Comparison of ENCODE assay signal across 13 cellular contexts in the genomic region with DNA sequence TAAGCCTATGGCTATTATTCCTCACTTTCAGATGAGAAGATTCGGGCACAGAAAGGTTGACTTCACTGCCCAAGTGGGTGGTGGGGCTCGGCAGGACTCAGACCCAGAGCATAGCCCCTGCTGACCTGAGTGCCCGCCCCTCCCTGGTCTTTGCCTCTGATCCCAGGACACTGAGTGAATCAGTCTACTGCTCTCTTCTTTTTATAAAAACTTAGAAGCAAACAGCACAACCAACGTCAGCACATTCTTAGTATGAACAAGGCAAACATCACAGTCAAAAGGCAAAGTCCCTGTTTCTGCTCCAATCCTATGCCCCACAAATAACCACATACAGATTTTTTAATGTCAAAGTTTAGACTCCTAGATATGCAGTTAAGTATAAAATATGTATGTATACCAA.
DNase-seq lines count a peak whose midpoint lies in the region; ATAC-seq and TF ChIP-seq lines count a peak whose summit lies in the region.
"Had no signal": no experiment of that assay in that cellular context is flagged by ENCODE, and none has a peak within 500 bp of the region (broad histone marks: within the 10 kb centered on the region; RNA-seq: fewer than 3 reads in every experiment).

No MANE protein-coding gene starts in this region.

- H3K36me3 Mint-ChIP-seq in progenitor cell of endocrine pancreas (ENCODE audit: insufficient read depth): peaks cover 23% of the 10 kb centered on the region
- peaks cover 6% of the 10 kb centered on the region for H3K36me3 Mint-ChIP-seq in stimulated activated memory B cell treated with anti-CD40 and anti-IgM and Interleukin-4, amounts not matched to agents 10 μg/mL and 1 μg/mL and 100 μg/mL, for 72 hours

- H3K9me3 Mint-ChIP-seq in progenitor cell of endocrine pancreas (ENCODE audit: low read depth): no peaks in the 10 kb centered on the region
- H3K9me3 Mint-ChIP-seq in stimulated activated memory B cell treated with anti-CD40 and anti-IgM and Interleukin-4, amounts not matched to agents 10 μg/mL and 1 μg/mL and 100 μg/mL, for 72 hours: peaks cover 2% of the 10 kb centered on the region
- H3K9me3 Mint-ChIP-seq: activated T-cell treated with anti-CD3 and anti-CD28 coated beads, Interleukin-2, amount 50 U/mL, for 72 hours had no signal

- H3K4me1 ChIP-seq in adipocyte (ENCODE audit: control insufficient read depth, insufficient read depth, low read length): peaks cover 27% of the 10 kb centered on the region
- peaks cover 12% of the 10 kb centered on the region for H3K4me1 ChIP-seq in iPS-20b (ENCODE audit: insufficient read depth, low read length)

- H3K27me3 ChIP-seq in adipocyte (replicated peaks; ENCODE audit: control insufficient read depth, insufficient read depth, low read length) (no peaks in the 10 kb centered on the region), iPS-20b (ENCODE audit: insufficient read depth, low read length) (no peaks in the 10 kb centered on the region)
- H3K27me3 ChIP-seq: ovary, upper lobe of left lung had no signal

- ATAC-seq in GM21529 (IDR thresholded peaks at IDR 0.05; ENCODE audit: unreplicated experiment): no peak
- no peak for ATAC-seq in stimulated activated memory B cell treated with anti-CD40 and anti-IgM and Interleukin-4, amounts not matched to agents 10 μg/mL and 1 μg/mL and 100 μg/mL, for 72 hours
- ATAC-seq in HG02571 (IDR thresholded peaks at IDR 0.05; ENCODE audit: unreplicated experiment): no peak
- ATAC-seq: activated T-cell treated with anti-CD3 and anti-CD28 coated beads, Interleukin-2, amount 50 U/mL, for 72 hours had no signal

- H3K27ac Mint-ChIP-seq in progenitor cell of endocrine pancreas: peak overlapping the region; percentile 76
- H3K27ac Mint-ChIP-seq in stimulated activated memory B cell treated with anti-CD40 and anti-IgM and Interleukin-4, amounts not matched to agents 10 μg/mL and 1 μg/mL and 100 μg/mL, for 72 hours: no peak overlapping the region
- H3K27ac Mint-ChIP-seq: activated T-cell treated with anti-CD3 and anti-CD28 coated beads, Interleukin-2, amount 50 U/mL, for 72 hours had no signal

- H3K36me3 ChIP-seq in adipocyte (ENCODE audit: control insufficient read depth, insufficient read depth, low read length, severe bottlenecking) (peaks cover 35% of the 10 kb centered on the region), iPS-20b (ENCODE audit: insufficient read depth, low read depth, low read length) (peaks cover 6% of the 10 kb centered on the region; the same call in 1 of the 2 replicates)
- H3K36me3 ChIP-seq: ovary had no signal

- H3K9me3 ChIP-seq in adipocyte (ENCODE audit: control insufficient read depth, low read length): no peaks in the 10 kb centered on the region
- no peaks in the 10 kb centered on the region for H3K9me3 ChIP-seq in iPS-20b (ENCODE audit: insufficient read depth, low read depth, low read length)
- H3K9me3 ChIP-seq: ovary, upper lobe of left lung had no signal

- TF ChIP-seq CTCF in progenitor cell of endocrine pancreas (IDR thresholded peaks at IDR 0.05; ENCODE audit: unreplicated experiment): no peak

- no peak overlapping the region for H3K9ac ChIP-seq in adipocyte (ENCODE audit: low read length)
- H3K9ac ChIP-seq in iPS-20b (ENCODE audit: low read depth, low read length): peak overlapping the region; percentile 24; the same call in 1 of the 2 replicates

- no peak overlapping the region for H3K27ac ChIP-seq in iPS-20b (ENCODE audit: low read length)
- H3K27ac ChIP-seq: upper lobe of left lung had no signal

- H3K4me3 ChIP-seq in adipocyte (ENCODE audit: low read length) (no peak overlapping the region), iPS-20b (ENCODE audit: low read length) (no peak overlapping the region)
- H3K4me3 ChIP-seq: ovary, upper lobe of left lung had no signal

- H3K27me3 Mint-ChIP-seq in progenitor cell of endocrine pancreas: no peaks in the 10 kb centered on the region
- H3K27me3 Mint-ChIP-seq in stimulated activated memory B cell treated with anti-CD40 and anti-IgM and Interleukin-4, amounts not matched to agents 10 μg/mL and 1 μg/mL and 100 μg/mL, for 72 hours: no peaks in the 10 kb centered on the region

- peaks cover 16% of the 10 kb centered on the region for H3K4me1 Mint-ChIP-seq in progenitor cell of endocrine pancreas (ENCODE audit: low read depth)
- no peaks in the 10 kb centered on the region for H3K4me1 Mint-ChIP-seq in stimulated activated memory B cell treated with anti-CD40 and anti-IgM and Interleukin-4, amounts not matched to agents 10 μg/mL and 1 μg/mL and 100 μg/mL, for 72 hours

- DNase-seq in AG20443 (ENCODE audit: low spot score) (peak; percentile 29), adipocyte (ENCODE audit: low read depth) (peak; percentile 56), progenitor cell of endocrine pancreas (ENCODE audit: low spot score, unreplicated experiment) (no peak), NCI-H187 treated with DMSO at 0.1 percent for 48 hours (lab: John Stamatoyannopoulos, UW) (no peak)
- DNase-seq: activated CD4-positive, CD25-positive, alpha-beta regulatory T cell treated with anti-CD3 and anti-CD28 coated beads, Interleukin-2, amount 50 U/mL, for 72 hours; activated T-cell treated with anti-CD3 and anti-CD28 coated beads, Interleukin-2, amount 50 U/mL, for 72 hours; NCI-H526 treated with DMSO at 0.1 percent for 48 hours had no signal

- no peak overlapping the region for H3K4me3 Mint-ChIP-seq in progenitor cell of endocrine pancreas (ENCODE audit: low read depth)
- no peak overlapping the region for H3K4me3 Mint-ChIP-seq in stimulated activated memory B cell treated with anti-CD40 and anti-IgM and Interleukin-4, amounts not matched to agents 10 μg/mL and 1 μg/mL and 100 μg/mL, for 72 hours
- H3K4me3 Mint-ChIP-seq: activated T-cell treated with anti-CD3 and anti-CD28 coated beads, Interleukin-2, amount 50 U/mL, for 72 hours had no signal

Comparison
In these comparisons a context has a peak if more than half of its experiments do, and no peak if none do; other contexts are left out.
1. DNase-seq: peak in AG20443 (single experiment) and adipocyte (single experiment); none in progenitor cell of endocrine pancreas (single experiment) and NCI-H187 treated with DMSO at 0.1 percent for 48 hours (single experiment).